ENCODE assay signal across 17 cellular contexts in the genomic region with DNA sequence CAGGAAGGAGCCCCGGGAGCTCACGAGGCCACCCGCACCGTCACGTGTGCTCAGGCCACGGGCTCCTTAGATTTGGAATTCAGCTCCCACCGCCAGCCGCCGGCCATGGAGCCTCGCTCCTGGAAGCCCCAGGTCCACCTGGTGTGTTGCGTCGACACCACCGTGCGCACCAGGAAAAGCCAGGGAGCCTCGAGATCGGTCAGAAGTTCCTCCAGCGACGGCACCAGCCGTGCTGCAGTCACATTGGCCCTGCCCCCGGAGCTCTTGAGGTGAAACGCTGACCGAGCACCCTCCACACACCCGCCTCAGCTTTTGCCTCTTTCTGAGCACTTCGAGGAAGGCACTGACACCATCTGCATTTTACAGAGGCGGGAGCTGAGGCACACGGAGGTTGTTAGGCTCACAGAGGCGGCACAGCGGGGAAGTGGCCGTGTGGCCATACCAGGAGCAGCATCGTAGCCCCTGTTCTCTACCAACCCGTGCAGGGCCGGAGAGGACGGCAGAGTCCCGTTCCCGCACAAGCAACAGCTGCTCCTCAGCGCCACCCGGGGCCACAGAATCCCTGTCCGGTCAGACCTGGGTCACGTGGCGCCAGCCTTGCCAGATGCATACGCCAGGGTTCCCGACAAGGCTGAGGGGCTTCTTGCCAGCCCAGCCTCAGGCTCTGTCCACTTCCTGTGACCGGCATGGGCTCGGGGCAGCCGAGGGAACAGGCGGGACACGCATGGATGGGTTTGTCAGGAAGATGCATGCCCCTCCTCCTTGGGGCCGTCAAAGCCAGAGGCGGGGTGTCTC. TPM values are rescaled to one million over a fixed set of nuclear protein-coding genes. Genes with fewer than 3 reads are reported as not detected.
A peak's percentile ranks its signal among the peaks of the same experiment; 100 is the strongest.
DNase-seq lines count a peak whose midpoint lies in the region; ATAC-seq, FAIRE-seq and TF ChIP-seq lines count a peak whose summit lies in the region.
"Had no signal": no experiment of that assay in that cellular context is flagged by ENCODE, and none has a peak within 500 bp of the region (broad histone marks: within the 10 kb centered on the region; RNA-seq: fewer than 3 reads in every experiment).

No MANE protein-coding gene starts in this region.

- TF ChIP-seq CTCF in Calu3 (IDR thresholded peaks at IDR 0.05; ENCODE audit: unreplicated experiment), result no peak
- peak in 1 of 7 experiments; percentile 6 for TF ChIP-seq CTCF in body of pancreas (IDR thresholded peaks at IDR 0.05)
- no peak for TF ChIP-seq CTCF in pancreas (IDR thresholded peaks at IDR 0.05)
- no peak for TF ChIP-seq CTCF in natural killer cell (IDR thresholded peaks at IDR 0.05)

- no peak for TF ChIP-seq POLR2A in body of pancreas (IDR thresholded peaks at IDR 0.05)

- intact Hi-C loops in Calu3 (cut with micrococcal nuclease; ENCODE audit: unreplicated experiment) (no loop called here), body of pancreas (cut with DNase I) (no loop called here), pancreas (cut with DNase I) (no loop called here), natural killer cell (cut with micrococcal nuclease) (no loop called here)

- H3K9me3 Mint-ChIP-seq in Calu3 (ENCODE audit: low read depth, unreplicated experiment), result peaks cover 3% of the 10 kb centered on the region
- no peaks in the 10 kb centered on the region for H3K9me3 Mint-ChIP-seq in natural killer cell
- H3K9me3 Mint-ChIP-seq: HFFc6; stimulated activated naive CD8-positive, alpha-beta T cell treated with anti-CD3 and anti-CD28 coated beads, Interleukin-15, Interleukin-2, amounts not matched to agents 100 ng/mL and 50 ng/mL, for 24 hours had no signal

- H3K4me1 ChIP-seq in body of pancreas (peaks cover 7% of the 10 kb centered on the region), pancreas (no peaks in the 10 kb centered on the region)

- no peak overlapping the region for H3K27ac Mint-ChIP-seq in Calu3 (ENCODE audit: unreplicated experiment)
- H3K27ac Mint-ChIP-seq in natural killer cell, result no peak overlapping the region
- H3K27ac Mint-ChIP-seq: HFFc6; stimulated activated naive CD8-positive, alpha-beta T cell treated with anti-CD3 and anti-CD28 coated beads, Interleukin-15, Interleukin-2, amounts not matched to agents 100 ng/mL and 50 ng/mL, for 24 hours had no signal

- DNase-seq in Calu3 (peak; percentile 52), HK-2 (ENCODE audit: unreplicated experiment) (peak; percentile 73), body of pancreas (peak; percentile 31 to 42 (median 38)), pancreas (peak in 5 of 6 donors; percentile 11 to 81 (median 63)), natural killer cell (no peak)
- DNase-seq in activated CD4-positive, CD25-positive, alpha-beta regulatory T cell (lab: John Stamatoyannopoulos, UW), result no peak
- DNase-seq: activated CD4-positive, alpha-beta T cell treated with anti-CD3 and anti-CD28 coated beads for 48 hours; activated T-cell treated with anti-CD3 and anti-CD28 coated beads, Interleukin-2, amount 50 U/mL, for 48 hours; amygdala; HFFc6; NK-92 treated with Interleukin-12 subunit alpha and Interleukin-12 subunit beta, amount 100 ng/mL, for 24 hours; T-helper 1 cell had no signal

- peak; percentile 62 for ATAC-seq in body of pancreas
- ATAC-seq in pancreas, result peak; percentile 65 to 84 (median 75)
- no peak for ATAC-seq in HG03097 (IDR thresholded peaks at IDR 0.05; ENCODE audit: low FRiP score, unreplicated experiment)
- ATAC-seq in natural killer cell, result no peak
- ATAC-seq: right cardiac atrium had no signal

- H3K36me3 ChIP-seq in body of pancreas (replicated peaks in 1 of 2; ENCODE audit: insufficient read depth in 1 of 2, low read depth in 2 of 2), result no peaks in the 10 kb centered on the region
- no peaks in the 10 kb centered on the region for H3K36me3 ChIP-seq in pancreas

- no peaks in the 10 kb centered on the region for H3K4me1 Mint-ChIP-seq in Calu3 (ENCODE audit: low read depth, unreplicated experiment)
- no peaks in the 10 kb centered on the region for H3K4me1 Mint-ChIP-seq in natural killer cell

- H3K27ac ChIP-seq in body of pancreas (no peak overlapping the region), pancreas (no peak overlapping the region)
- H3K27ac ChIP-seq: dorsolateral prefrontal cortex, HL-60 had no signal

- H3K9me3 ChIP-seq in body of pancreas (no peaks in the 10 kb centered on the region), pancreas (no peaks in the 10 kb centered on the region)

- no TSS peak for BruUV-seq in Calu3 (replicated peaks; lab: Mats Ljungman, UMichigan)

- H3K36me3 Mint-ChIP-seq in Calu3 (ENCODE audit: insufficient read depth, unreplicated experiment) (no peaks in the 10 kb centered on the region), natural killer cell (no peaks in the 10 kb centered on the region)

- H3K27me3 Mint-ChIP-seq in Calu3 (ENCODE audit: unreplicated experiment), result peaks cover 95% of the 10 kb centered on the region
- peaks cover 7 to 18% of the 10 kb centered on the region in 2 donors for H3K27me3 Mint-ChIP-seq in natural killer cell (ENCODE audit: low read depth in 2 of 2)

- FAIRE-seq in pancreas (lab: Jason Lieb, UNC), result no peak

- H3K27me3 ChIP-seq in body of pancreas (peaks cover 0 to 5% of the 10 kb centered on the region in 2 donors), pancreas (peaks cover 0 to 6% (median 0%) of the 10 kb centered on the region in 4 donors)

- WGBS in body of pancreas, 2 donors, result 29 to 40% methylated on average over 2 to 46 of the region's 49 CpGs
- WGBS in pancreas, 2 donors, result 29 to 30% methylated on average over 44 to 49 of the region's 49 CpGs

- CTCF ChIA-PET in Calu3 (lab: Charles Lee), result interaction anchor here (0.6 to 5.2 kb wide), 6 partner anchors 8 to 131 kb away, joined by 3 to 18 read pairs (median 4); no protein-coding TSS in a partner anchor

- H3K4me3 Mint-ChIP-seq in Calu3 (ENCODE audit: low read depth, unreplicated experiment) (no peak overlapping the region), natural killer cell (no peak overlapping the region)
- H3K4me3 Mint-ChIP-seq: HFFc6; stimulated activated naive CD8-positive, alpha-beta T cell treated with anti-CD3 and anti-CD28 coated beads, Interleukin-15, Interleukin-2, amounts not matched to agents 100 ng/mL and 50 ng/mL, for 24 hours had no signal

- H3K4me3 ChIP-seq in body of pancreas (no peak overlapping the region), pancreas (peak overlapping the region in 1 of 4 donors; percentile 10)
- H3K4me3 ChIP-seq: dorsolateral prefrontal cortex had no signal

RNA-seq across cellular contexts. Expression of gene NKAIN4, which starts 7.6 kb away (rescaled TPM):
- total RNA-seq in Calu3 (2022) (not detected in 2 replicates), body of pancreas (not detected), pancreas (not detected), natural killer cell (not detected)
- polyA plus RNA-seq in pancreas, result under 1 TPM in 1 of 2 donors, not detected in 1; 0.14 TPM
- total RNA-seq: HFFc6, right cardiac atrium had no signal
- polyA plus RNA-seq: right cardiac atrium had no signal

RNA-seq across cellular contexts. Expression of gene BIRC7, which starts 11.0 kb away (rescaled TPM):
- 0.26 TPM in 1 of 2 replicates, not detected in the other for total RNA-seq in Calu3 (2022)
- total RNA-seq in body of pancreas, result not detected
- not detected for total RNA-seq in pancreas
- under 1 TPM in 1 of 2 donors, not detected in 1; 0.09 TPM for polyA plus RNA-seq in pancreas
- total RNA-seq in natural killer cell, result not detected
- total RNA-seq: HFFc6, right cardiac atrium had no signal
- polyA plus RNA-seq: right cardiac atrium had no signal

RNA-seq across cellular contexts. Expression of gene ARFGAP1, which starts 25.9 kb away (rescaled TPM):
- total RNA-seq in Calu3 (2022) (127 and 146 TPM in 2 replicates), body of pancreas (100 to 1,000 TPM in 1 of 2 donors, 10 to 100 TPM in 1; 52.7 to 162 TPM), pancreas (10 to 100 TPM; 34.0 to 56.7 (median 47.0) TPM), natural killer cell (100 to 1,000 TPM; 118 to 138 (median 127) TPM)
- polyA plus RNA-seq in pancreas, result 100 to 1,000 TPM; 176 to 251 TPM

RNA-seq across cellular contexts. Expression of gene YTHDF1, which starts 30.8 kb away (rescaled TPM):
- 93.4 and 94.4 TPM in 2 replicates for total RNA-seq in Calu3 (2022)
- 10 to 100 TPM; 15.8 to 16.2 TPM for total RNA-seq in body of pancreas
- 10 to 100 TPM; 11.1 to 22.1 (median 15.2) TPM for total RNA-seq in pancreas
- 10 to 100 TPM; 15.4 to 24.0 TPM for polyA plus RNA-seq in pancreas
- 10 to 100 TPM; 39.1 to 43.1 (median 41.0) TPM for total RNA-seq in natural killer cell

RNA-seq across cellular contexts. Expression of gene COL20A1, which starts 46.3 kb away (rescaled TPM):
- total RNA-seq in Calu3 (2022) (0.44 TPM in 1 of 2 replicates, not detected in the other), body of pancreas (not detected), pancreas (not detected), natural killer cell (under 1 TPM in 2 of 3 donors, not detected in 1; 0.12 to 0.33 TPM)
- polyA plus RNA-seq in pancreas, result under 1 TPM in 1 of 2 donors, not detected in 1; 0.05 TPM
- total RNA-seq: right cardiac atrium had no signal
- polyA plus RNA-seq: right cardiac atrium had no signal

Comparison
In these comparisons a context has a peak if more than half of its experiments do, and no peak if none do; other contexts are left out.
1. DNase-seq: peak in Calu3 (single experiment), HK-2 (single experiment), body of pancreas (4 of 4) and pancreas (5 of 6); none in activated CD4-positive, CD25-positive, alpha-beta regulatory T cell (0 of 4) and natural killer cell (single experiment).
2. ATAC-seq: peak in body of pancreas (single experiment) and pancreas (4 of 4); none in HG03097 (single experiment) and natural killer cell (0 of 3).